Comparison of ENCODE assay signal across 1 cellular context in genomic region chr2:46142546-46143329, GRCh38.
TF ChIP-seq lines count a peak whose summit lies in the region.

No MANE protein-coding gene starts in this region.

TF ChIP-seq in HCT116, 20 proteins besides CTCF, POLR2A, EP300 and RAD21 (continued from another document):
- no peak for TF ChIP-seq SIN3A (IDR thresholded peaks at IDR 0.05; ENCODE audit: low read depth)
- TF ChIP-seq ZBTB33 (IDR thresholded peaks at IDR 0.05; ENCODE audit: extremely low read depth, insufficient replicate concordance, low read length) = no peak
- no peak for TF ChIP-seq JUND (IDR thresholded peaks at IDR 0.05)
- TF ChIP-seq TCF7L2 (IDR thresholded peaks at IDR 0.05; ENCODE audit: borderline replicate concordance, extremely low read depth, insufficient read depth, insufficient read length) = no peak
- TF ChIP-seq SRF (IDR thresholded peaks at IDR 0.05; ENCODE audit: low read depth) = no peak
- no peak for TF ChIP-seq SP1 (IDR thresholded peaks at IDR 0.05; ENCODE audit: low read depth)
- TF ChIP-seq ZFX (IDR thresholded peaks at IDR 0.05) = no peak
- TF ChIP-seq, protein P1, sequence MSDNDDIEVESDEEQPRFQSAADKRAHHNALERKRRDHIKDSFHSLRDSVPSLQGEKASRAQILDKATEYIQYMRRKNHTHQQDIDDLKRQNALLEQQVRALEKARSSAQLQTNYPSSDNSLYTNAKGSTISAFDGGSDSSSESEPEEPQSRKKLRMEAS (IDR thresholded peaks at IDR 0.05) = no peak
- no peak for TF ChIP-seq EZH2phosphoT487 (IDR thresholded peaks at IDR 0.05; ENCODE audit: borderline replicate concordance)
- no peak for TF ChIP-seq CBX3 (IDR thresholded peaks at IDR 0.05; ENCODE audit: low read depth)
